ENCODE assay signal across 25 cellular contexts in genomic region chr16:27670071-27670825, GRCh38.
"Had no signal": no experiment of that assay in that cellular context is flagged by ENCODE, and none has a peak within 500 bp of the region (broad histone marks: within the 10 kb centered on the region; RNA-seq: fewer than 3 reads in every experiment).

No MANE protein-coding gene starts in this region.

- H3K4me3 Mint-ChIP-seq: central memory CD8-positive, alpha-beta T cell; dendritic cell treated with granulocyte-macrophage colony-stimulating factor and Interleukin-4, amounts not matched to agents 40 ng/mL and 50 ng/mL, for 4 days; immature natural killer cell; naive B cell; natural killer cell treated with Interleukin-12 subunit alpha and Interleukin-12 subunit beta and Interleukin-15 and Interleukin-18, amount 100 ng/mL, for 72 hours; stimulated activated effector memory CD8-positive, alpha-beta T cell treated with anti-CD3 and anti-CD28 coated beads, Interleukin-12 subunit alpha, Interleukin-12 subunit beta, amount 100 ng/mL, for 72 hours; stimulated activated naive CD8-positive, alpha-beta T cell treated with anti-CD3 and anti-CD28 coated beads, Interleukin-15, Interleukin-2, amounts not matched to agents 100 ng/mL and 50 ng/mL, for 24 hours had no signal

- H3K27me3 ChIP-seq: colonic mucosa, esophagus squamous epithelium, heart left ventricle, sigmoid colon, tibial nerve, upper lobe of left lung had no signal

- H3K9me3 ChIP-seq: colonic mucosa, esophagus squamous epithelium, heart left ventricle, lower lobe of right lung, mucosa of descending colon, psoas muscle, sigmoid colon, thoracic aorta, tibial nerve, upper lobe of left lung had no signal

- H3K4me1 ChIP-seq: colonic mucosa, esophagus squamous epithelium, heart left ventricle, lower lobe of right lung, psoas muscle, sigmoid colon, tibial nerve, upper lobe of left lung had no signal

- H3K27me3 Mint-ChIP-seq: central memory CD8-positive, alpha-beta T cell; dendritic cell treated with granulocyte-macrophage colony-stimulating factor and Interleukin-4, amounts not matched to agents 40 ng/mL and 50 ng/mL, for 4 days; naive B cell; natural killer cell treated with Interleukin-12 subunit alpha and Interleukin-12 subunit beta and Interleukin-15 and Interleukin-18, amount 100 ng/mL, for 72 hours; stimulated activated naive CD8-positive, alpha-beta T cell treated with anti-CD3 and anti-CD28 coated beads, Interleukin-15, Interleukin-2, amounts not matched to agents 100 ng/mL and 50 ng/mL, for 24 hours had no signal

- H3K9me3 Mint-ChIP-seq: central memory CD8-positive, alpha-beta T cell; dendritic cell treated with granulocyte-macrophage colony-stimulating factor and Interleukin-4, amounts not matched to agents 40 ng/mL and 50 ng/mL, for 4 days; natural killer cell treated with Interleukin-12 subunit alpha and Interleukin-12 subunit beta and Interleukin-15 and Interleukin-18, amount 100 ng/mL, for 72 hours; stimulated activated effector memory CD8-positive, alpha-beta T cell treated with anti-CD3 and anti-CD28 coated beads, Interleukin-12 subunit alpha, Interleukin-12 subunit beta, amount 100 ng/mL, for 72 hours; stimulated activated naive CD8-positive, alpha-beta T cell treated with anti-CD3 and anti-CD28 coated beads, Interleukin-15, Interleukin-2, amounts not matched to agents 100 ng/mL and 50 ng/mL, for 24 hours had no signal

- H3K4me1 Mint-ChIP-seq: central memory CD8-positive, alpha-beta T cell; immature natural killer cell; naive B cell had no signal

- DNase-seq: colonic mucosa; effector CD8-positive, alpha-beta T cell; erythroblast; esophagus squamous epithelium; heart left ventricle; hippocampal formation; immature natural killer cell; left ventricle myocardium superior; lower lobe of right lung; mucosa of descending colon; naive B cell; nucleus accumbens; psoas muscle; right cardiac atrium; sigmoid colon; stimulated activated CD4-positive, alpha-beta T cell treated with anti-CD3 and anti-CD28 coated beads, Interleukin-2, amount 100 ng/mL, for 24 hours; stimulated activated CD4-positive, alpha-beta T cell treated with anti-CD3 and anti-CD28 coated beads, Interleukin-4, amount 100 ng/mL, for 24 hours; upper lobe of left lung had no signal

- H3K27ac Mint-ChIP-seq: dendritic cell treated with granulocyte-macrophage colony-stimulating factor and Interleukin-4, amounts not matched to agents 40 ng/mL and 50 ng/mL, for 4 days; immature natural killer cell; naive B cell; natural killer cell treated with Interleukin-12 subunit alpha and Interleukin-12 subunit beta and Interleukin-15 and Interleukin-18, amount 100 ng/mL, for 72 hours; stimulated activated effector memory CD8-positive, alpha-beta T cell treated with anti-CD3 and anti-CD28 coated beads, Interleukin-12 subunit alpha, Interleukin-12 subunit beta, amount 100 ng/mL, for 72 hours; stimulated activated naive CD8-positive, alpha-beta T cell treated with anti-CD3 and anti-CD28 coated beads, Interleukin-15, Interleukin-2, amounts not matched to agents 100 ng/mL and 50 ng/mL, for 24 hours had no signal

- H3K36me3 Mint-ChIP-seq: stimulated activated effector memory CD8-positive, alpha-beta T cell treated with anti-CD3 and anti-CD28 coated beads, Interleukin-12 subunit alpha, Interleukin-12 subunit beta, amount 100 ng/mL, for 72 hours had no signal

- H3K27ac ChIP-seq: colonic mucosa, esophagus squamous epithelium, heart left ventricle, lower lobe of right lung, psoas muscle, sigmoid colon, thoracic aorta, tibial nerve, upper lobe of left lung had no signal

- H3K36me3 ChIP-seq: colonic mucosa, thoracic aorta had no signal

- H3K4me3 ChIP-seq: colonic mucosa, esophagus squamous epithelium, heart left ventricle, lower lobe of right lung, mucosa of descending colon, psoas muscle, sigmoid colon, thoracic aorta, tibial nerve, upper lobe of left lung had no signal
